Comparison of ENCODE assay signal across 9 cellular contexts in the genomic region with DNA sequence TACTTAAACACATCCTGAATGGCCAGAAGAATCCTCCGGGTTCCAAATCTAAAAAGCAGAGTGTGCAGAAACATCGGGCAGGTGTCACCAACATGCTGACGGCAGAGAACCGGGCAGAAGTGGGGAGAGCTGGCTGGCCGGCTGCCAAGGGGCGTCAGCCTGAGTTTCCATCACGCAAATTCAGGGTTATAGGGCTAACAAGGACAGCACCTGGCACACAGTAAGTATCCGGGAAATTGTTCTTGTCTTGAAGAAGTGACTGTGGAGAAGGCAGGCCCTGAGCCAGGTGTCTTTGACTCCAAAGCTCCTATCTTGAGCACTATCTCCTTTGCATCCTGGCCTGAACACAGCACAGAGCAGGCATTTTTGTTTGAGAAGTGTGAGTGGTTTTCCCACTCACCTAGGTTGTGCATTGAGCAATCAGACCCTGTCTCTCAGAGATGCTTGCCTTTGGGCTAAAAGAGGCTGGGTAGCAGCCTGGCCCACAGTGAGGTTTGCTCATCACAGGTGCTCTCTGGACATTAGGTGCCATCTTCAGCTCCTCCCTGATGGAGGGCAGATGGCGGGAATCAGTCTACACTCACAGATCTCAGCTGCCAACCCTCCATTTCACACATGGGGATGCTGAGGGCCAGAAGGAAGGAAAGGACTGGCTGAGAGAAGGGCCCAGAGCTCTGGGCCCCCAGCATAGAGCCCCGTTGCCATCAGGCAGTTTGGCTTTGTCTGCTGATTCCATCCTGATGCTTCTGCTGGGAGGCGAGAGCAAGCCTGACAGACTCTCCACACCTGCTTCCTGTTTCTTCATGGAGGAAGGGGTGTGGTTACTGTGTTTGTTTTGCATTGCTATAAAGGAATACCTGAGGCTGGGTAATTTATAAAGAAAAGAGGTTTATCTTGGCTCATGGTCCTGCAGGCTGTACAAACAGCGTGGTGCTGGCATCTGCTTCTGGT. TPM values are rescaled to one million over a fixed set of nuclear protein-coding genes. Genes with fewer than 3 reads are reported as not detected.
DNase-seq lines count a peak whose midpoint lies in the region; ATAC-seq and TF ChIP-seq lines count a peak whose summit lies in the region.
"Had no signal": no experiment of that assay in that cellular context is flagged by ENCODE, and none has a peak within 500 bp of the region (broad histone marks: within the 10 kb centered on the region; RNA-seq: fewer than 3 reads in every experiment).

No MANE protein-coding gene starts in this region.

- H4K20me1 ChIP-seq in BLaER1 treated with 17β-estradiol and CSF1 and Interleukin-3, amounts not matched to agents 10 nM and 100 nM: peaks cover 0 to 5% (median 0%) of the 10 kb centered on the region in 11 experiments; a peak in 1 of 22 replicates
- no peaks in the 10 kb centered on the region for H4K20me1 ChIP-seq in OCI-LY3 (ENCODE audit: insufficient read depth, low read length)

- H2AFZ ChIP-seq in OCI-LY3 (ENCODE audit: low read depth, low read length): peak overlapping the region; percentile 45; the same call in 1 of the 2 replicates

- no peaks in the 10 kb centered on the region for H3K36me3 ChIP-seq in BLaER1 treated with 17β-estradiol and CSF1 and Interleukin-3, amounts not matched to agents 10 nM and 100 nM
- peaks cover 11% of the 10 kb centered on the region for H3K36me3 ChIP-seq in OCI-LY3 (replicated peaks; ENCODE audit: low read depth, low read length)
- H3K36me3 ChIP-seq: lower lobe of right lung had no signal

- H3K4me2 ChIP-seq in BLaER1 treated with 17β-estradiol and CSF1 and Interleukin-3, amounts not matched to agents 10 nM and 100 nM: peak overlapping the region; percentile 14 to 88 (median 76); a peak in 20 of 22 replicates
- peak overlapping the region; percentile 65 for H3K4me2 ChIP-seq in OCI-LY3 (ENCODE audit: low read length)

- peak overlapping the region in 8 of 11 experiments; percentile 24 to 73 (median 56); a peak in 14 of 22 replicates for H3K27ac ChIP-seq in BLaER1 treated with 17β-estradiol and CSF1 and Interleukin-3, amounts not matched to agents 10 nM and 100 nM
- H3K27ac ChIP-seq in OCI-LY3 (ENCODE audit: low read length): peak overlapping the region; percentile 60
- H3K27ac ChIP-seq: lower lobe of right lung had no signal

- peaks cover 15 to 41% (median 39%) of the 10 kb centered on the region in 10 experiments for H3K4me1 ChIP-seq in BLaER1 treated with 17β-estradiol and CSF1 and Interleukin-3, amounts not matched to agents 10 nM and 100 nM
- peaks cover 34% of the 10 kb centered on the region for H3K4me1 ChIP-seq in OCI-LY3 (ENCODE audit: low read length)
- H3K4me1 ChIP-seq: lower lobe of right lung had no signal

- peak overlapping the region in 5 of 11 experiments; percentile 32 to 56 (median 41); a peak in 10 of 22 replicates for H3K9ac ChIP-seq in BLaER1 treated with 17β-estradiol and CSF1 and Interleukin-3, amounts not matched to agents 10 nM and 100 nM
- peak overlapping the region; percentile 7; the same call in 1 of the 2 replicates for H3K9ac ChIP-seq in OCI-LY3 (ENCODE audit: low read length)

- no peaks in the 10 kb centered on the region for H3K79me2 ChIP-seq in OCI-LY3 (ENCODE audit: low read length)

- peaks cover 0 to 6% (median 0%) of the 10 kb centered on the region in 11 experiments; a peak in 2 of 22 replicates for H3K9me3 ChIP-seq in BLaER1 treated with 17β-estradiol and CSF1 and Interleukin-3, amounts not matched to agents 10 nM and 100 nM (replicated peaks in 1 of 11)
- H3K9me3 ChIP-seq in OCI-LY3 (ENCODE audit: insufficient read depth, low read length): no peaks in the 10 kb centered on the region
- H3K9me3 ChIP-seq: lower lobe of right lung had no signal

- 0 out of 22 replicates have a peak, but pooled peaks cover 0 to 4% (median 0%) of the 10 kb centered on the region in 11 experiments for H3K27me3 ChIP-seq in BLaER1 treated with 17β-estradiol and CSF1 and Interleukin-3, amounts not matched to agents 10 nM and 100 nM
- no peaks in the 10 kb centered on the region for H3K27me3 ChIP-seq in OCI-LY3 (ENCODE audit: low read depth, low read length)

- peak; percentile 49 for ATAC-seq in HG02763 (IDR thresholded peaks at IDR 0.05; ENCODE audit: unreplicated experiment)
- no peak for ATAC-seq in GM19467 (IDR thresholded peaks at IDR 0.05; ENCODE audit: unreplicated experiment)
- no peak for ATAC-seq in HG03045 (IDR thresholded peaks at IDR 0.05; ENCODE audit: unreplicated experiment)
- ATAC-seq in HG02798 (IDR thresholded peaks at IDR 0.05; ENCODE audit: poor library complexity, unreplicated experiment): no peak
- ATAC-seq: lower lobe of right lung had no signal

- no peak overlapping the region for H3K4me3 ChIP-seq in BLaER1 treated with 17β-estradiol and CSF1 and Interleukin-3, amounts not matched to agents 10 nM and 100 nM
- peak overlapping the region; percentile 39; the same call in 1 of the 2 replicates for H3K4me3 ChIP-seq in OCI-LY3 (ENCODE audit: low read length)
- H3K4me3 ChIP-seq: lower lobe of right lung had no signal

- DNase-seq in cerebellum (ENCODE audit: low spot score) (peak; percentile 39), retina (no peak)
- DNase-seq: lower lobe of right lung had no signal

- TF ChIP-seq CTCF in OCI-LY3 (IDR thresholded peaks at IDR 0.05; ENCODE audit: low read depth, low read length): no peak

RNA-seq across cellular contexts. Expression of a gene that starts 52.8 kb away (rescaled TPM):
- 7.7 TPM for total RNA-seq in cerebellum
